ENCODE assay signal across 10 cellular contexts in the genomic region with DNA sequence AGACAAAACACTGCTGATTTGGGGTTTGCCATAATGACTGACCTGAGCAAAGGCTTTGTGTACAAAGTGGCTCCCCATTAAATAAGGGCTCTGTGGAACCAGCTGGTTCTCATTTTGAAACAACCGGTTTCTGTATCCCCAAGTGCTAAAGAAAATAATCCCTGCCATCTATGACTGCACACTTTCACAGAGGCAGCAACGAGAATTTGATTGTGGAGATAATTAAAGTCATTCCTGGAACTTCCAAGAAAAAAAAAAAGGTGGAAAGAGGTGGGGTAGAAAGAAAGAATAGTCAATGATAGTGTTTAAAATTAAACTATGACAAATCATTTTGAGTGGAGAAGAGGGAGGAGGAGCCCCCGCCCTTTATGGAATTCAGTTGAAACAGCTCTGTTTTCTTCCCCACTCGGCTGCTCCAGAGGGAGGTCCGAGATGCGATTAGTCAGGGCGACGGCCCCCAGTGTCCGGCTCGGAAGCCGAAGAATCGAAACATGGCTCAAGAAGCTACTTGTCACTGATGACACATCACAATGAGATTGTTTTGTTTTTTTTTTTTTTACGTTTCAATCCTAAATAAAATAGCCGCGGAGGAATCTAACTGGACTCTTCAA. TPM values are rescaled to one million over a fixed set of nuclear protein-coding genes. Genes with fewer than 3 reads are reported as not detected.
A peak's percentile ranks its signal among the peaks of the same experiment; 100 is the strongest.
DNase-seq lines count a peak whose midpoint lies in the region; ATAC-seq, FAIRE-seq and TF ChIP-seq lines count a peak whose summit lies in the region.
"Had no signal": no experiment of that assay in that cellular context is flagged by ENCODE, and none has a peak within 500 bp of the region (broad histone marks: within the 10 kb centered on the region; RNA-seq: fewer than 3 reads in every experiment).

No MANE protein-coding gene starts in this region.

- WGBS in body of pancreas, 2 donors = 31 to 46% methylated on average over 15 of the region's 15 CpGs
- 61% methylated on average over 15 of the region's 15 CpGs for WGBS in hepatocyte (ENCODE audit: low lambda C conversion rate, missing lambda C conversion rate)
- 30 to 37% (median 31%) methylated on average over 15 of the region's 15 CpGs for WGBS in stomach, 5 donors
- 8% methylated on average over 15 of the region's 15 CpGs for WGBS in HepG2 (ENCODE audit: low lambda C conversion rate)

- H3K27me3 Mint-ChIP-seq in natural killer cell (ENCODE audit: low read depth in 2 of 2) = peaks cover 12 to 35% of the 10 kb centered on the region in 2 donors

- no peaks in the 10 kb centered on the region for H3K4me1 Mint-ChIP-seq in natural killer cell

- no peak overlapping the region for H3K27ac Mint-ChIP-seq in natural killer cell

- H4K20me1 ChIP-seq in hepatocyte (ENCODE audit: insufficient read depth, poor library complexity, severe bottlenecking) (no peaks in the 10 kb centered on the region), HepG2 (ENCODE audit: insufficient read depth, low read length) (no peaks in the 10 kb centered on the region)

- H3K27ac ChIP-seq in body of pancreas = peak overlapping the region in 1 of 4 donors; percentile 15
- no peak overlapping the region for H3K27ac ChIP-seq in hepatocyte
- peak overlapping the region in 4 of 5 donors; percentile 14 to 58 (median 51) for H3K27ac ChIP-seq in stomach
- no peak overlapping the region for H3K27ac ChIP-seq in HepG2 (ENCODE audit: extremely low read length, insufficient read depth, low read length)

- no peak for FAIRE-seq in HepG2 (lab: Jason Lieb, UNC)

- no peak overlapping the region for H3K4me3 Mint-ChIP-seq in natural killer cell

- H3K36me3 ChIP-seq in body of pancreas (replicated peaks in 1 of 2; ENCODE audit: insufficient read depth in 1 of 2, low read depth in 2 of 2) (no peaks in the 10 kb centered on the region), hepatocyte (replicated peaks; ENCODE audit: insufficient read depth, low read depth) (no peaks in the 10 kb centered on the region), stomach (no peaks in the 10 kb centered on the region), HepG2 (replicated peaks in 1 of 2; ENCODE audit: control insufficient read depth in 1 of 2, insufficient read depth in 2 of 2, low read length in 2 of 2) (no peaks in the 10 kb centered on the region)

- TF ChIP-seq POLR2A in body of pancreas (IDR thresholded peaks at IDR 0.05) (no peak), stomach (IDR thresholded peaks at IDR 0.05) (no peak), HepG2 (IDR thresholded peaks at IDR 0.05; ENCODE audit: insufficient read depth in 1 of 2, low read depth in 2 of 2, low read length in 2 of 2) (no peak)

- H3K27me3 ChIP-seq in body of pancreas (no peaks in the 10 kb centered on the region), hepatocyte (peaks cover 38% of the 10 kb centered on the region), stomach (peaks cover 0 to 46% (median 5%) of the 10 kb centered on the region in 3 donors), HepG2 (ENCODE audit: control insufficient read depth in 1 of 2, insufficient read depth in 2 of 2, low read length in 2 of 2) (peaks cover 0 to 16% of the 10 kb centered on the region in 2 experiments; a peak in 1 of 5 replicates)

- CTCF ChIA-PET in HepG2 (lab: Yijun Ruan, JAX; ENCODE audit: low intra/inter-chr PET ratio, low total read pairs) = no interaction called here

- H3K36me3 Mint-ChIP-seq in natural killer cell = no peaks in the 10 kb centered on the region

- intact Hi-C loops in body of pancreas (cut with DNase I) = no loop called here
- intact Hi-C loops in stomach (cut with DNase I; ENCODE audit: low total_unique reads) = no loop called here
- intact Hi-C loops in HepG2 (cut with micrococcal nuclease; ENCODE audit: unreplicated experiment) = no loop called here
- intact Hi-C loops in natural killer cell (cut with micrococcal nuclease) = no loop called here

- DNase-seq in H4 (ENCODE audit: low spot score) (peak; percentile 36), body of pancreas (peak in 3 of 4 donors; percentile 23 to 25 (median 24)), hepatocyte (ENCODE audit: low spot score) (no peak), stomach (no peak), HepG2 (ENCODE audit: low spot score) (no peak), natural killer cell (no peak)
- DNase-seq: erythroblast, NCI-H524 treated with DMSO at 0.1 percent for 48 hours had no signal

- no peak overlapping the region for H2AFZ ChIP-seq in hepatocyte
- no peak overlapping the region for H2AFZ ChIP-seq in HepG2 (ENCODE audit: low read length)

- no TSS peak for BruUV-seq in HepG2 (replicated peaks; lab: Mats Ljungman, UMichigan)

- TF ChIP-seq EP300 in stomach (IDR thresholded peaks at IDR 0.05) (no peak), HepG2 (IDR thresholded peaks at IDR 0.05; ENCODE audit: low read depth in 2 of 2, low read length in 2 of 2) (no peak), HepG2 (CRISPR knock-in tag; IDR thresholded peaks at IDR 0.05; ENCODE audit: borderline replicate concordance) (no peak)

- no peaks in the 10 kb centered on the region for H3K9me2 ChIP-seq in hepatocyte (replicated peaks; ENCODE audit: insufficient read depth)

- no peaks in the 10 kb centered on the region for H3K9me3 Mint-ChIP-seq in natural killer cell

- H3K79me2 ChIP-seq in hepatocyte = no peaks in the 10 kb centered on the region
- no peaks in the 10 kb centered on the region for H3K79me2 ChIP-seq in HepG2 (ENCODE audit: insufficient read depth, low read length)

- POLR2A ChIA-PET in HepG2 (lab: Yijun Ruan, JAX) = no interaction called here

- in situ Hi-C loops in HepG2 (cut with HindIII; ENCODE audit: extremely low pct_ligation_motif_present, low pct_unique_long_range_greater_than_20kb) = no loop called here

- no peak for TF ChIP-seq CTCF in body of pancreas (IDR thresholded peaks at IDR 0.05)
- no peak for TF ChIP-seq CTCF in hepatocyte (IDR thresholded peaks at IDR 0.05; ENCODE audit: poor library complexity)
- no peak for TF ChIP-seq CTCF in stomach (IDR thresholded peaks at IDR 0.05)
- TF ChIP-seq CTCF in HepG2 (CRISPR knock-in tag; IDR thresholded peaks at IDR 0.05) = no peak
- TF ChIP-seq CTCF in natural killer cell (IDR thresholded peaks at IDR 0.05) = no peak

- H3K4me1 ChIP-seq in body of pancreas (no peaks in the 10 kb centered on the region), hepatocyte (ENCODE audit: insufficient read depth) (peaks cover 7% of the 10 kb centered on the region), stomach (no peaks in the 10 kb centered on the region), HepG2 (ENCODE audit: insufficient read depth, low read length) (no peaks in the 10 kb centered on the region)

- no peak overlapping the region for H3K9ac ChIP-seq in HepG2 (ENCODE audit: insufficient read depth, low read depth, low read length)

- H3K9me3 ChIP-seq in body of pancreas (no peaks in the 10 kb centered on the region), hepatocyte (ENCODE audit: low read depth) (no peaks in the 10 kb centered on the region), stomach (no peaks in the 10 kb centered on the region), HepG2 (ENCODE audit: low read length) (no peaks in the 10 kb centered on the region)

- H3K4me3 ChIP-seq in body of pancreas = no peak overlapping the region
- H3K4me3 ChIP-seq in hepatocyte = no peak overlapping the region
- H3K4me3 ChIP-seq in stomach = no peak overlapping the region
- H3K4me3 ChIP-seq in HepG2 (replicated peaks in 1 of 3; ENCODE audit: insufficient read depth in 1 of 3, low read depth in 2 of 3, low read length in 3 of 3) = no peak overlapping the region

- H3K4me2 ChIP-seq in hepatocyte = peak overlapping the region; percentile 41
- H3K4me2 ChIP-seq in HepG2 (ENCODE audit: low read depth, low read length) = no peak overlapping the region

- ATAC-seq in body of pancreas = peak; percentile 47
- no peak for ATAC-seq in HepG2
- ATAC-seq in HG03196 (IDR thresholded peaks at IDR 0.05; ENCODE audit: unreplicated experiment) = no peak
- no peak for ATAC-seq in natural killer cell
- no peak for ATAC-seq in GM21576 (IDR thresholded peaks at IDR 0.05; ENCODE audit: unreplicated experiment)

- no peak for TF ChIP-seq RAD21 in HepG2 (CRISPR knock-in tag; IDR thresholded peaks at IDR 0.05)

RNA-seq across cellular contexts. Expression of gene EBF1, which starts 38.4 kb away (rescaled TPM):
- total RNA-seq in H4 (2014; rRNA removed; shearing (Covaris generic)) = 1.9 and 3.0 TPM in 2 replicates
- total RNA-seq in body of pancreas (1 to 10 TPM; 5.4 to 6.6 TPM), hepatocyte (6.5 and 12.1 TPM in 2 replicates), stomach (10 to 100 TPM in 3 of 5 donors, 1 to 10 TPM in 2; 8.4 to 70.6 (median 18.0) TPM), HepG2 (2016; rRNA removed; fragmentation: Illumina TruSeq; extraction: Trizol) (not detected in 2 replicates), natural killer cell (1 to 10 TPM in 1 of 3 donors, under 1 TPM in 2; 0.29 to 1.5 (median 0.35) TPM)
- polyA plus RNA-seq in hepatocyte (7.8 and 9.4 TPM in 2 replicates), stomach (1 to 10 TPM; 1.8 to 1.9 (median 1.9) TPM), HepG2 (2011; rRNA removed) (not detected in 2 replicates)
- total RNA-seq in HepG2 (2016; cell fraction: cytosol; rRNA removed; fragmentation: Illumina TruSeq; extraction: Trizol; ENCODE audit: low read depth) = not detected in 2 replicates
- not detected in 2 replicates for total RNA-seq in HepG2 (2016; cell fraction: insoluble cytoplasmic fraction; rRNA removed; fragmentation: Illumina TruSeq; extraction: Trizol)
- total RNA-seq in HepG2 (2016; cell fraction: membrane; rRNA removed; fragmentation: Illumina TruSeq; extraction: Trizol) = not detected in 2 replicates
- not detected in 2 replicates for total RNA-seq in HepG2 (2016; cell fraction: nucleus; rRNA removed; fragmentation: Illumina TruSeq; extraction: Trizol)
- not detected in 2 replicates for polyA plus RNA-seq in HepG2 (2011; cell fraction: cytosol; rRNA removed)
- polyA plus RNA-seq in HepG2 (2011; cell fraction: nucleus; rRNA removed) = not detected in 2 replicates
- not detected in 2 replicates for polyA plus RNA-seq in HepG2 (2012)
- not detected in 2 replicates for polyA plus RNA-seq in HepG2 (2016; cell fraction: cytosol; fragmentation: Illumina TruSeq; extraction: Trizol; ENCODE audit: low read depth)
- not detected in 2 replicates for polyA plus RNA-seq in HepG2 (2016; cell fraction: insoluble cytoplasmic fraction; fragmentation: Illumina TruSeq; extraction: Trizol; ENCODE audit: low read depth)
- polyA plus RNA-seq in HepG2 (2016; cell fraction: membrane; fragmentation: Illumina TruSeq; extraction: Trizol; ENCODE audit: low read depth) = not detected in 2 replicates
- not detected in 2 replicates for polyA plus RNA-seq in HepG2 (2016; cell fraction: nucleus; fragmentation: Illumina TruSeq; extraction: Trizol; ENCODE audit: insufficient read depth, low read depth)
- polyA minus RNA-seq in HepG2 (2011; rRNA and poly(A)+ RNA removed; ENCODE audit: low replicate concordance) = 0.14 TPM in 1 of 2 replicates, not detected in the other
- polyA minus RNA-seq in HepG2 (2011; cell fraction: cytosol; rRNA and poly(A)+ RNA removed) = not detected in 2 replicates
- not detected in 2 replicates for polyA minus RNA-seq in HepG2 (2011; cell fraction: nucleus; rRNA and poly(A)+ RNA removed)

Comparison
In these comparisons a context has a peak if more than half of its experiments do, and no peak if none do; other contexts are left out.
1. DNase-seq: peak in H4 (single experiment) and body of pancreas (3 of 4); none in hepatocyte (single experiment), stomach (single experiment), HepG2 (single experiment) and natural killer cell (single experiment).
2. H3K27ac ChIP-seq: peak in stomach (4 of 5); none in hepatocyte (single experiment) and HepG2 (single experiment).